In the genomic region with DNA sequence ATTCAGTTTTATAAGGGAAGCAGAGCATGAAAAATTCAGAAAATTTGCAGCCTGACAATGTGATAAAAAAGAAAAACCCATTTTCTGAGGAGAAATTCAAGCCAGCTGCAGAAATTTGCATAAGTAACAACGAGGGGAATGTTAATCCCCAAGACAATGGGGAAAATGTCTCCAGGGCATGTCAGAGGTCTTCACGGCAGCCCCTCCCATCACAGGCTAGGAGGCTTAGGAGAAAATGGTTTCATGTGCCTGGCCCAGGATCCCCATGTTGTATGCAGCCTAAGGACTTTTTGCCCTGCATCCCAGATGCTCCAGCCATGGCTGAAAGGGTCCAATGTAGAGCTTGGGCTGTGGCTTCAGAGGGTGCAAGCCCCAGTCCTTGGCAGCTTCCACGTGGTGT, we compare ENCODE assay signal across 5 cellular contexts.
DNase-seq lines count a peak whose midpoint lies in the region; ATAC-seq and TF ChIP-seq lines count a peak whose summit lies in the region.
"Not testable (repeated sequence)": the region's sequence is repeated elsewhere in the genome, so short reads cannot be mapped to it uniquely, and the experiment has no call there.

No MANE protein-coding gene starts in this region.

- not testable (repeated sequence) for H3K27me3 ChIP-seq in A673 (replicated peaks; ENCODE audit: insufficient read depth, low read depth, low read length, poor library complexity); GM23338 (ENCODE audit: insufficient read depth); HAP-1 (ENCODE audit: low read depth); mesendoderm (ENCODE audit: insufficient read depth, low read length, poor library complexity)

- no CpG with 5 or more reads among the region's 3 CpGs for WGBS in mesendoderm (ENCODE audit: extremely low coverage, insufficient coverage, low lambda C conversion rate)

- not testable (repeated sequence) for H3K36me3 ChIP-seq in A673 (ENCODE audit: insufficient read depth, low read length, poor library complexity, severe bottlenecking); GM23338 (ENCODE audit: insufficient read depth); HAP-1 (replicated peaks); mesendoderm (ENCODE audit: control insufficient read depth, insufficient read depth, low read length)

- H2BK120ac ChIP-seq in mesendoderm (ENCODE audit: low read depth, low read length): not testable (repeated sequence)

- in situ Hi-C loops in HAP-1 (cut with MboI; ENCODE audit: low sequenced_read_pairs): not testable (repeated sequence)

- not testable (repeated sequence) for H3K27ac ChIP-seq in A673 (ENCODE audit: low read depth, low read length, poor library complexity, severe bottlenecking); GM23338 (ENCODE audit: low read depth); mesendoderm (ENCODE audit: low read depth, low read length)

- H3K27ac Mint-ChIP-seq in GM23338: not testable (repeated sequence)
- H3K27ac Mint-ChIP-seq in WTC11: 0 out of 2 replicates have a peak overlapping the region, but pooled peaks have one; percentile 6

- peak overlapping the region; percentile 61; the same call in 1 of the 2 replicates for H2AFZ ChIP-seq in GM23338

- not testable (repeated sequence) for H3K23ac ChIP-seq in mesendoderm (ENCODE audit: low read length)

- not testable (repeated sequence) for H3F3A ChIP-seq in GM23338 (replicated peaks; ENCODE audit: low read depth)

- BruUV-seq in A673 (replicated peaks; lab: Mats Ljungman, UMichigan): not testable (repeated sequence)

- not testable (repeated sequence) for H3K56ac ChIP-seq in mesendoderm (ENCODE audit: low read length)

- H3K36me3 Mint-ChIP-seq in GM23338 (ENCODE audit: low read depth) (peaks cover 17% of the 10 kb centered on the region), WTC11 (peaks cover 23% of the 10 kb centered on the region)

- not testable (repeated sequence) for H3K4ac ChIP-seq in mesendoderm (ENCODE audit: low read depth, low read length)

- not testable (repeated sequence) for H4K20me1 ChIP-seq in GM23338 (replicated peaks; ENCODE audit: insufficient read depth)

- H3K9me2 ChIP-seq in GM23338 (ENCODE audit: insufficient read depth): not testable (repeated sequence)

- peaks cover 21% of the 10 kb centered on the region for H3K9me3 Mint-ChIP-seq in GM23338
- peaks cover 27% of the 10 kb centered on the region for H3K9me3 Mint-ChIP-seq in WTC11

- H3K18ac ChIP-seq in mesendoderm (ENCODE audit: low read length): not testable (repeated sequence)

- not testable (repeated sequence) for H3K4me1 Mint-ChIP-seq in GM23338
- peaks cover 12% of the 10 kb centered on the region for H3K4me1 Mint-ChIP-seq in WTC11

- CTCF ChIA-PET in A673 (lab: Charles Lee); WTC11 (lab: Charles Lee): not testable (repeated sequence)

- not testable (repeated sequence) for H4K8ac ChIP-seq in mesendoderm (ENCODE audit: low read depth, low read length)

- not testable (repeated sequence) for H3K9me3 ChIP-seq in A673 (ENCODE audit: low read depth, low read length, poor library complexity, severe bottlenecking); HAP-1

- H3K4me3 ChIP-seq in A673 (ENCODE audit: low read depth, low read length, poor library complexity, severe bottlenecking); GM23338; HAP-1; mesendoderm (ENCODE audit: low read length): not testable (repeated sequence)

- POLR2A ChIA-PET in A673 (lab: Charles Lee; ENCODE audit: low non-redundant PET); WTC11 (lab: Charles Lee): not testable (repeated sequence)

- H2BK15ac ChIP-seq in mesendoderm (replicated peaks; ENCODE audit: low read depth): not testable (repeated sequence)

- not testable (repeated sequence) for H2BK5ac ChIP-seq in mesendoderm (ENCODE audit: low read length)

- peak; percentile 3 for DNase-seq in A673 (ENCODE audit: low spot score)
- DNase-seq in GM23338 (ENCODE audit: low spot score): peak; percentile 20
- peak; percentile 48 to 72 for DNase-seq in HAP-1 (ENCODE audit: low spot score in 2 of 2)
- not testable (repeated sequence) for DNase-seq in WTC11 (ENCODE audit: low spot score)
- peak; percentile 55 for DNase-seq in mesendoderm

- H2AK5ac ChIP-seq in mesendoderm (ENCODE audit: low read length): not testable (repeated sequence)

- H3K79me2 ChIP-seq in GM23338 (replicated peaks; ENCODE audit: insufficient read depth); mesendoderm (ENCODE audit: control insufficient read depth, insufficient read depth, low read length): not testable (repeated sequence)

- H3K79me1 ChIP-seq in mesendoderm (ENCODE audit: low read length): not testable (repeated sequence)

- intact Hi-C loops in A673 (cut with micrococcal nuclease; ENCODE audit: unreplicated experiment): not testable (repeated sequence)

- H3K27me3 Mint-ChIP-seq in GM23338 (ENCODE audit: insufficient read depth, low read depth, poor library complexity); WTC11 (ENCODE audit: low read depth): not testable (repeated sequence)

- ATAC-seq in GM23338, WTC11: not testable (repeated sequence)

- TF ChIP-seq CTCF in A673 (conservative IDR thresholded peaks at IDR 0.05; ENCODE audit: low read depth, low read length); GM23338 (conservative IDR thresholded peaks at IDR 0.05; ENCODE audit: low read depth in 2 of 2); WTC11 (IDR thresholded peaks at IDR 0.05): not testable (repeated sequence)

- not testable (repeated sequence) for H3K4me1 ChIP-seq in A673 (ENCODE audit: insufficient read depth, low read length, poor library complexity, severe bottlenecking); GM23338 (ENCODE audit: insufficient read depth); HAP-1; mesendoderm (ENCODE audit: control insufficient read depth, low read depth, low read length)

- not testable (repeated sequence) for H4K5ac ChIP-seq in mesendoderm (ENCODE audit: low read length)

- H3K9ac ChIP-seq in mesendoderm (ENCODE audit: low read length): not testable (repeated sequence)

- H3K4me3 Mint-ChIP-seq in GM23338, WTC11: not testable (repeated sequence)

- H3K4me2 ChIP-seq in GM23338; mesendoderm (ENCODE audit: low read length): not testable (repeated sequence)
